33 cellular contexts compared by ENCODE assay signal in genomic region chr1:31642897-31643296, GRCh38. TPM values are rescaled to one million over a fixed set of nuclear protein-coding genes. Genes with fewer than 3 reads are reported as not detected.
A peak's percentile ranks its signal among the peaks of the same experiment; 100 is the strongest.
DNase-seq lines count a peak whose midpoint lies in the region; ATAC-seq and TF ChIP-seq lines count a peak whose summit lies in the region.
"Had no signal": no experiment of that assay in that cellular context is flagged by ENCODE, and none has a peak within 500 bp of the region (broad histone marks: within the 10 kb centered on the region; RNA-seq: fewer than 3 reads in every experiment).

No MANE protein-coding gene starts in this region.

- H3K27me3 ChIP-seq in BLaER1 (no peaks in the 10 kb centered on the region), GM23338 (ENCODE audit: insufficient read depth) (no peaks in the 10 kb centered on the region), Peyer's patch (no peaks in the 10 kb centered on the region)

- H3K9me3 ChIP-seq in BLaER1 = no peaks in the 10 kb centered on the region
- no peaks in the 10 kb centered on the region for H3K9me3 ChIP-seq in T-helper 17 cell (ENCODE audit: control insufficient read depth, low read length, poor library complexity, severe bottlenecking)
- no peaks in the 10 kb centered on the region for H3K9me3 ChIP-seq in Peyer's patch
- H3K9me3 ChIP-seq: A549, Caco-2, prostate gland had no signal

- 0 out of 2 replicates have a peak overlapping the region, but pooled peaks have one; percentile 2 for H3K9ac ChIP-seq in BLaER1

- H3K4me3 ChIP-seq in BLaER1 = no peak overlapping the region
- peak overlapping the region; percentile 32 for H3K4me3 ChIP-seq in GM23338
- no peak overlapping the region for H3K4me3 ChIP-seq in Peyer's patch
- H3K4me3 ChIP-seq: lung, prostate gland had no signal

- H3K79me2 ChIP-seq in GM23338 (replicated peaks; ENCODE audit: insufficient read depth) = peaks cover 61% of the 10 kb centered on the region

- ATAC-seq in GM23338 = no peak
- ATAC-seq in T-helper 17 cell = no peak
- no peak for ATAC-seq in naive thymus-derived CD8-positive, alpha-beta T cell
- no peak for ATAC-seq in left lobe of liver
- ATAC-seq: A549; activated CD8-positive, alpha-beta memory T cell treated with anti-CD3 and anti-CD28 coated beads, Interleukin-2, amount 10 ng/mL, durations not matched to agents 7 days and 5 days; activated T-cell treated with anti-CD3 and anti-CD28 coated beads, Interleukin-2, amount 50 U/mL, for 72 hours; Right ventricle myocardium inferior had no signal

- DNase-seq in GM23338 (ENCODE audit: low spot score) = no peak
- no peak for DNase-seq in T-helper 17 cell
- DNase-seq in naive thymus-derived CD8-positive, alpha-beta T cell = no peak
- DNase-seq in left lobe of liver (ENCODE audit: low spot score) = no peak
- no peak for DNase-seq in COLO829 (ENCODE audit: low spot score)
- DNase-seq in COR-L47 (lab: John Stamatoyannopoulos, UW) = no peak
- DNase-seq in Peyer's patch = no peak
- DNase-seq: activated CD4-positive, alpha-beta T cell treated with anti-CD3 and anti-CD28 coated beads, Interleukin-2, amount 50 U/mL, for 1 hour; activated CD8-positive, alpha-beta memory T cell treated with anti-CD3 and anti-CD28 coated beads, Interleukin-2, amount 10 ng/mL, durations not matched to agents 7 days and 5 days; activated naive CD4-positive, alpha-beta T cell treated with anti-CD3 and anti-CD28 coated beads, Interleukin-2, amount 10 ng/mL, durations not matched to agents 7 days and 5 days; activated T-cell treated with anti-CD3 and anti-CD28 coated beads, Interleukin-2, amount 50 U/mL, for 72 hours; AML-193; amygdala; Caco-2; DMS79; effector CD4-positive, alpha-beta T cell; Kasumi-1; kidney glomerular epithelial cell; MV-4-11; NCI-H1436 treated with DMSO at 0.1 percent for 48 hours; NCI-H2107; OCI-M1; T1000; WERI-Rb-1 had no signal

- H3K27me3 Mint-ChIP-seq in GM23338 (ENCODE audit: insufficient read depth, low read depth, poor library complexity) (peaks cover 8% of the 10 kb centered on the region), T-helper 17 cell (no peaks in the 10 kb centered on the region)
- H3K27me3 Mint-ChIP-seq in naive thymus-derived CD8-positive, alpha-beta T cell = no peaks in the 10 kb centered on the region
- H3K27me3 Mint-ChIP-seq: activated CD8-positive, alpha-beta memory T cell treated with anti-CD3 and anti-CD28 coated beads, Interleukin-2, amount 10 ng/mL, durations not matched to agents 7 days and 5 days; stimulated activated naive CD8-positive, alpha-beta T cell treated with anti-CD3 and anti-CD28 coated beads, Interleukin-15, Interleukin-2, amounts not matched to agents 100 ng/mL and 50 ng/mL, for 24 hours had no signal

- POLR2A ChIA-PET in naive thymus-derived CD8-positive, alpha-beta T cell (lab: Charles Lee) = no interaction called here

- peaks cover 8% of the 10 kb centered on the region; the same call in 1 of the 2 replicates for H3F3A ChIP-seq in GM23338 (replicated peaks; ENCODE audit: low read depth)

- H3K9me2 ChIP-seq in GM23338 (ENCODE audit: insufficient read depth) = no peaks in the 10 kb centered on the region

- H3K4me3 Mint-ChIP-seq in GM23338 (no peak overlapping the region), T-helper 17 cell (peak overlapping the region; percentile 25)
- peak overlapping the region in 6 of 10 donors; percentile 15 to 99 (median 25) for H3K4me3 Mint-ChIP-seq in naive thymus-derived CD8-positive, alpha-beta T cell

- H3K4me1 Mint-ChIP-seq in GM23338 (peaks cover 13% of the 10 kb centered on the region; the same call in 2 of the 3 replicates), T-helper 17 cell (peaks cover 28% of the 10 kb centered on the region)
- H3K4me1 Mint-ChIP-seq in naive thymus-derived CD8-positive, alpha-beta T cell = peaks cover 22 to 45% (median 35%) of the 10 kb centered on the region in 4 donors

- no peak for TF ChIP-seq POLR2A in Peyer's patch (IDR thresholded peaks at IDR 0.05)

- H3K9me3 Mint-ChIP-seq in GM23338 = no peaks in the 10 kb centered on the region; the same call in 2 of the 3 replicates
- no peaks in the 10 kb centered on the region for H3K9me3 Mint-ChIP-seq in naive thymus-derived CD8-positive, alpha-beta T cell
- H3K9me3 Mint-ChIP-seq: activated T-cell treated with anti-CD3 and anti-CD28 coated beads, Interleukin-2, amount 50 U/mL, for 72 hours; stimulated activated naive CD8-positive, alpha-beta T cell treated with anti-CD3 and anti-CD28 coated beads, Interleukin-15, Interleukin-2, amounts not matched to agents 100 ng/mL and 50 ng/mL, for 24 hours had no signal

- no peak overlapping the region for H2AFZ ChIP-seq in GM23338

- peaks cover 36% of the 10 kb centered on the region for H4K20me1 ChIP-seq in BLaER1
- no peaks in the 10 kb centered on the region; the same call in 1 of the 2 replicates for H4K20me1 ChIP-seq in GM23338 (replicated peaks; ENCODE audit: insufficient read depth)

- H3K36me3 ChIP-seq in BLaER1 = peaks cover 16% of the 10 kb centered on the region
- no peaks in the 10 kb centered on the region for H3K36me3 ChIP-seq in GM23338 (ENCODE audit: insufficient read depth)
- H3K36me3 ChIP-seq in Peyer's patch = no peaks in the 10 kb centered on the region
- H3K36me3 ChIP-seq: prostate gland had no signal

- H3K36me3 Mint-ChIP-seq in GM23338 (ENCODE audit: low read depth) (no peaks in the 10 kb centered on the region), T-helper 17 cell (ENCODE audit: low read depth) (peaks cover 11% of the 10 kb centered on the region)
- H3K36me3 Mint-ChIP-seq in naive thymus-derived CD8-positive, alpha-beta T cell = peaks cover 0 to under 1% (median 0%) of the 10 kb centered on the region in 3 donors
- H3K36me3 Mint-ChIP-seq: activated naive CD4-positive, alpha-beta T cell treated with anti-CD3 and anti-CD28 coated beads, Interleukin-2, amount 10 ng/mL, durations not matched to agents 7 days and 5 days had no signal

- TF ChIP-seq CTCF in GM23338 (conservative IDR thresholded peaks at IDR 0.05; ENCODE audit: low read depth in 2 of 2) = no peak
- TF ChIP-seq CTCF in Peyer's patch (IDR thresholded peaks at IDR 0.05) = no peak

- H3K27ac ChIP-seq in BLaER1 (no peak overlapping the region), GM23338 (ENCODE audit: low read depth) (no peak overlapping the region), Peyer's patch (no peak overlapping the region)
- H3K27ac ChIP-seq: A549, prostate gland, WERI-Rb-1 had no signal

- no peak overlapping the region for H3K4me2 ChIP-seq in BLaER1
- H3K4me2 ChIP-seq in GM23338 = peak overlapping the region; percentile 93

- H3K4me1 ChIP-seq in BLaER1 = peaks cover 50% of the 10 kb centered on the region
- peaks cover 36% of the 10 kb centered on the region for H3K4me1 ChIP-seq in GM23338 (ENCODE audit: insufficient read depth)
- peaks cover 0 to 47% (median 14%) of the 10 kb centered on the region in 4 donors for H3K4me1 ChIP-seq in Peyer's patch
- H3K4me1 ChIP-seq: prostate gland had no signal

- H3K27ac Mint-ChIP-seq in GM23338 = no peak overlapping the region
- peak overlapping the region; percentile 99 for H3K27ac Mint-ChIP-seq in T-helper 17 cell
- peak overlapping the region in 2 of 10 donors; percentile 23 to 66 for H3K27ac Mint-ChIP-seq in naive thymus-derived CD8-positive, alpha-beta T cell

TF ChIP-seq in GM23338, 12 proteins besides CTCF, POLR2A, EP300 and RAD21 (continues in another document):
- TF ChIP-seq POLR2AphosphoS5 (IDR thresholded peaks at IDR 0.05; ENCODE audit: low read depth) (no peak), REST (IDR thresholded peaks at IDR 0.05; ENCODE audit: unreplicated experiment) (no peak)

RNA-seq across cellular contexts. Expression of gene PEF1, which starts 1.8 kb away (rescaled TPM):
- 60.5 and 68.5 TPM in 2 replicates for total RNA-seq in GM23338 (2014; rRNA removed; shearing (Covaris generic))
- 22.0 and 22.3 TPM in 2 replicates for polyA plus RNA-seq in GM23338 (2016; fragmentation: Nextera tagmentation; extraction: Ambion mirVana)
- total RNA-seq in T-helper 17 cell (10 to 100 TPM; 44.0 to 47.6 TPM), left lobe of liver (24.3 TPM), Peyer's patch (100 to 1,000 TPM in 1 of 4 donors, 10 to 100 TPM in 3; 49.5 to 116 (median 59.8) TPM)
- 10 to 100 TPM; 35.3 to 36.3 TPM for total RNA-seq in naive thymus-derived CD8-positive, alpha-beta T cell
- 10 to 100 TPM; 60.6 to 87.3 (median 77.8) TPM for polyA plus RNA-seq in naive thymus-derived CD8-positive, alpha-beta T cell

RNA-seq across cellular contexts. Expression of gene HCRTR1, which starts 25.4 kb away (rescaled TPM):
- total RNA-seq in GM23338 (2014; rRNA removed; shearing (Covaris generic)) = 1.0 TPM in 1 of 2 replicates, not detected in the other
- 0.15 TPM in 1 of 2 replicates, not detected in the other for polyA plus RNA-seq in GM23338 (2016; fragmentation: Nextera tagmentation; extraction: Ambion mirVana)
- not detected for total RNA-seq in T-helper 17 cell
- not detected for total RNA-seq in naive thymus-derived CD8-positive, alpha-beta T cell
- polyA plus RNA-seq in naive thymus-derived CD8-positive, alpha-beta T cell = not detected
- not detected for total RNA-seq in left lobe of liver
- not detected for total RNA-seq in Peyer's patch
- total RNA-seq: activated CD8-positive, alpha-beta memory T cell treated with anti-CD3 and anti-CD28 coated beads, Interleukin-2, amount 10 ng/mL, durations not matched to agents 7 days and 5 days; activated T-cell treated with anti-CD3 and anti-CD28 coated beads, Interleukin-2, amount 50 U/mL, for 72 hours; bronchial epithelial cell; Caco-2; mononuclear cell; NCI-H460; prostate gland had no signal
- polyA plus RNA-seq: A549 had no signal
